22 cellular contexts compared by ENCODE assay signal in the genomic region with DNA sequence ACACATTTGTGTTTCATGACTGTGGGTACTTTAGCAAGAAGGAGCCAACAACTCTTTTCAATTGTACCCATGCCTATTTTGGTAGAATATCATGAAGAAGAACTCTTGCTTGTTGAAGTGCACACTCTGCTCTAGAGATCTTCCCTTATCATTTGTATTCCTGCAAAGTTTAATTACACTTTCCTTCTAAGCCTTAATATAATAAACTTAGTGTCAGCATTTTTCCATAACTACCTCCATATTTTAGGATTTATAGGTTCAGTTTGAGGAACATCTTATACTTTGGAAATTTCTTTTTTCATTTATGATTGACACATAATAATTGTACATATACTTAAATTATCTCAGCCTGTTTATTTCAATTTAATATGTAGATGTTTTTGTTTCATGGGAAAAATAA. TPM values are rescaled to one million over a fixed set of nuclear protein-coding genes. Genes with fewer than 3 reads are reported as not detected.
DNase-seq lines count a peak whose midpoint lies in the region; ATAC-seq, FAIRE-seq and TF ChIP-seq lines count a peak whose summit lies in the region.
"Had no signal": no experiment of that assay in that cellular context is flagged by ENCODE, and none has a peak within 500 bp of the region (broad histone marks: within the 10 kb centered on the region; RNA-seq: fewer than 3 reads in every experiment).

No MANE protein-coding gene starts in this region.

- H3K14ac ChIP-seq in IMR-90 (replicated peaks; ENCODE audit: low read depth, low read length) (no peak overlapping the region), H1 (ENCODE audit: insufficient read length) (no peak overlapping the region)

- H3K56ac ChIP-seq in IMR-90 (ENCODE audit: extremely low read depth, insufficient read depth, low read length) (no peak overlapping the region), H1 (replicated peaks; ENCODE audit: insufficient read length, low read depth, low read length) (no peak overlapping the region)

- H3K4me3 ChIP-seq in IMR-90 (ENCODE audit: insufficient read depth, low read depth, low read length) (no peak overlapping the region), H1 (ENCODE audit: extremely low read depth in 1 of 4, insufficient read depth in 2 of 4, low read depth in 3 of 4, low read length in 4 of 4) (no peak overlapping the region), kidney (ENCODE audit: low read length in 2 of 2) (no peak overlapping the region)
- H3K4me3 ChIP-seq: BLaER1 treated with 17β-estradiol and CSF1 and Interleukin-3, amounts not matched to agents 10 nM and 100 nM had no signal

- H2BK5ac ChIP-seq in IMR-90 (ENCODE audit: low read depth, low read length, poor library complexity, severe bottlenecking) (no peak overlapping the region), H1 (ENCODE audit: low read depth, low read length) (no peak overlapping the region)

- TF ChIP-seq POLR2A in IMR-90 (IDR thresholded peaks at IDR 0.05; ENCODE audit: low read depth, low read length) (no peak), H1 (IDR thresholded peaks at IDR 0.05; ENCODE audit: control extremely low read depth in 1 of 2, low read depth in 2 of 2, low read length in 2 of 2) (no peak)

- no peaks in the 10 kb centered on the region for H3K36me3 ChIP-seq in IMR-90 (ENCODE audit: control insufficient read depth, insufficient read depth, low read length)
- no peaks in the 10 kb centered on the region for H3K36me3 ChIP-seq in H1 (ENCODE audit: control insufficient read depth in 2 of 4, insufficient read depth in 4 of 4, low read length in 3 of 4)
- H3K36me3 ChIP-seq in kidney (ENCODE audit: control insufficient read depth in 1 of 2, insufficient read depth in 2 of 2, low read length in 2 of 2): no peaks in the 10 kb centered on the region
- H3K36me3 ChIP-seq: BE2C; BLaER1 treated with 17β-estradiol and CSF1 and Interleukin-3, amounts not matched to agents 10 nM and 100 nM had no signal

- H2BK12ac ChIP-seq in H1 (ENCODE audit: low read depth, low read length): no peak overlapping the region

- H3K79me1 ChIP-seq in IMR-90 (ENCODE audit: low read depth in 1 of 2, low read length in 2 of 2) (no peaks in the 10 kb centered on the region), H1 (ENCODE audit: low read depth, low read length) (no peaks in the 10 kb centered on the region)

- H2BK120ac ChIP-seq in IMR-90 (ENCODE audit: low read depth, low read length) (no peak overlapping the region), H1 (replicated peaks; ENCODE audit: low read depth, low read length) (no peak overlapping the region)

- H2AK9ac ChIP-seq in IMR-90 (replicated peaks; ENCODE audit: low read depth, low read length, poor library complexity): no peak overlapping the region

- BruUV-seq in IMR-90 (replicated peaks; lab: Mats Ljungman, UMichigan): no TSS peak

- H3K4me2 ChIP-seq in IMR-90 (ENCODE audit: low read depth, low read length): no peak overlapping the region
- no peak overlapping the region for H3K4me2 ChIP-seq in H1 (ENCODE audit: insufficient read depth in 1 of 2, low read depth in 2 of 2, low read length in 2 of 2)
- H3K4me2 ChIP-seq: BLaER1 treated with 17β-estradiol and CSF1 and Interleukin-3, amounts not matched to agents 10 nM and 100 nM had no signal

- H2BK20ac ChIP-seq in IMR-90 (ENCODE audit: low read depth, low read length) (no peak overlapping the region), H1 (ENCODE audit: low read length) (no peak overlapping the region)

- H4K91ac ChIP-seq in IMR-90 (ENCODE audit: insufficient read depth, low read depth, low read length) (no peak overlapping the region), H1 (replicated peaks; ENCODE audit: insufficient read length, low read length) (no peak overlapping the region)

- H4K5ac ChIP-seq in IMR-90 (ENCODE audit: low read depth, low read length): no peak overlapping the region
- no peak overlapping the region for H4K5ac ChIP-seq in H1 (ENCODE audit: insufficient read length, low read depth, low read length)

- POLR2A ChIA-PET in IMR-90 (lab: Charles Lee; ENCODE audit: unreplicated experiment) (no interaction called here), H1 (lab: Charles Lee; ENCODE audit: partially characterized antibody) (no interaction called here)

- H3K9me3 ChIP-seq in IMR-90 (ENCODE audit: control insufficient read depth, insufficient read depth, low read length): no peaks in the 10 kb centered on the region
- H3K9me3 ChIP-seq in H1 (ENCODE audit: insufficient read depth in 2 of 2, low read depth in 1 of 2, low read length in 1 of 2): no peaks in the 10 kb centered on the region
- H3K9me3 ChIP-seq in kidney (ENCODE audit: control insufficient read depth in 1 of 2, low read length in 2 of 2): no peaks in the 10 kb centered on the region
- H3K9me3 ChIP-seq: BE2C; BLaER1 treated with 17β-estradiol and CSF1 and Interleukin-3, amounts not matched to agents 10 nM and 100 nM had no signal

- intact Hi-C loops in IMR-90 (cut with micrococcal nuclease) (no loop called here), kidney (cut with DNase I) (no loop called here)

- no peak for DNase-seq in IMR-90
- no peak for DNase-seq in H1 (ENCODE audit: low read depth in 1 of 2, low spot score in 2 of 2)
- DNase-seq in kidney: no peak
- no peak for DNase-seq in DMS 273 treated with DMSO at 0.1 percent for 48 hours (lab: John Stamatoyannopoulos, UW)
- no peak for DNase-seq in urothelium cell line (ENCODE audit: low spot score)
- DNase-seq: BE2C; CD4-positive, alpha-beta T cell; CD8-positive, alpha-beta memory T cell; DMS53; DMS79 treated with DMSO at 0.1 percent for 48 hours; GF-D8; GOT3; H7; HCEC 1CT had no signal

- H3K9me1 ChIP-seq in IMR-90 (ENCODE audit: insufficient read depth, low read length): no peaks in the 10 kb centered on the region

- peak; percentile 45 for FAIRE-seq in H1 (lab: Jason Lieb, UNC)
- peak; percentile 21 for FAIRE-seq in kidney (lab: Jason Lieb, UNC)
- no peak for FAIRE-seq in urothelium cell line (lab: Jason Lieb, UNC)
- FAIRE-seq: GM12892 had no signal

- H4K20me1 ChIP-seq in IMR-90 (ENCODE audit: insufficient read depth, low read length) (no peaks in the 10 kb centered on the region), H1 (replicated peaks in 1 of 2; ENCODE audit: control insufficient read depth in 1 of 2, insufficient read depth in 2 of 2, low read length in 2 of 2) (no peaks in the 10 kb centered on the region)
- H4K20me1 ChIP-seq: BLaER1 treated with 17β-estradiol and CSF1 and Interleukin-3, amounts not matched to agents 10 nM and 100 nM had no signal

- H3K4ac ChIP-seq in IMR-90 (ENCODE audit: low read depth, low read length) (no peak overlapping the region), H1 (replicated peaks; ENCODE audit: insufficient read length, low read depth, low read length) (no peak overlapping the region)

- no peaks in the 10 kb centered on the region for H3K4me1 ChIP-seq in IMR-90 (ENCODE audit: control insufficient read depth, insufficient read depth, low read length)
- H3K4me1 ChIP-seq in H1 (replicated peaks in 1 of 4; ENCODE audit: control insufficient read depth in 3 of 4, insufficient read depth in 4 of 4, low read length in 3 of 4): no peaks in the 10 kb centered on the region
- H3K4me1 ChIP-seq in kidney (ENCODE audit: control insufficient read depth in 1 of 2, insufficient read depth in 1 of 2, low read depth in 1 of 2, low read length in 2 of 2): no peaks in the 10 kb centered on the region
- H3K4me1 ChIP-seq: BE2C; BLaER1 treated with 17β-estradiol and CSF1 and Interleukin-3, amounts not matched to agents 10 nM and 100 nM had no signal

- H2AFZ ChIP-seq in IMR-90 (replicated peaks; ENCODE audit: low read length, poor library complexity) (no peak overlapping the region), H1 (ENCODE audit: low read length) (no peak overlapping the region)

- H3K23ac ChIP-seq in IMR-90 (ENCODE audit: low read depth, low read length): no peak overlapping the region
- H3K23ac ChIP-seq in H1 (ENCODE audit: insufficient read length): no peak overlapping the region

- dilution Hi-C loops in IMR-90 (cut with HindIII; ENCODE audit: low sequenced_read_pairs, unreplicated experiment): no loop called here

- no peak for TF ChIP-seq EP300 in H1 (IDR thresholded peaks at IDR 0.05; ENCODE audit: borderline replicate concordance in 1 of 2, low read depth in 2 of 2, low read length in 2 of 2)

- H2AK5ac ChIP-seq in IMR-90 (ENCODE audit: low read depth, low read length) (no peak overlapping the region), H1 (ENCODE audit: low read depth, low read length) (no peak overlapping the region)

- H3K27ac ChIP-seq in IMR-90 (ENCODE audit: insufficient read depth, low read length) (no peak overlapping the region), H1 (ENCODE audit: low read depth, low read length) (no peak overlapping the region), kidney (ENCODE audit: low read depth in 2 of 2, low read length in 2 of 2) (no peak overlapping the region)
- H3K27ac ChIP-seq: BLaER1 treated with 17β-estradiol and CSF1 and Interleukin-3, amounts not matched to agents 10 nM and 100 nM had no signal

- CTCF ChIA-PET in IMR-90 (lab: Yijun Ruan, JAX): no interaction called here
- CTCF ChIA-PET in H1 (lab: Charles Lee; ENCODE audit: partially characterized antibody): no interaction called here

- in situ Hi-C loops in IMR-90 (cut with MboI; ENCODE audit: low sequenced_read_pairs): no loop called here

- no peaks in the 10 kb centered on the region for H3K23me2 ChIP-seq in H1 (ENCODE audit: low read depth, low read length)

- H4K8ac ChIP-seq in IMR-90 (ENCODE audit: low read depth in 2 of 2, low read length in 2 of 2) (no peak overlapping the region), H1 (ENCODE audit: extremely low read depth, insufficient read depth, low read length) (no peak overlapping the region)

- H3K9ac ChIP-seq in IMR-90 (ENCODE audit: low read depth, low read length) (no peak overlapping the region), H1 (replicated peaks in 1 of 4; ENCODE audit: extremely low read depth in 1 of 4, low read depth in 3 of 4, low read length in 3 of 4) (no peak overlapping the region), kidney (ENCODE audit: low read length in 2 of 2) (no peak overlapping the region)
- H3K9ac ChIP-seq: BLaER1 treated with 17β-estradiol and CSF1 and Interleukin-3, amounts not matched to agents 10 nM and 100 nM had no signal

- TF ChIP-seq CTCF in IMR-90 (conservative IDR thresholded peaks at IDR 0.05; ENCODE audit: low read depth, low read length) (no peak), H1 (IDR thresholded peaks at IDR 0.05; ENCODE audit: control extremely low read depth in 1 of 3, insufficient read depth in 1 of 3, low read depth in 1 of 3, low read length in 3 of 3) (no peak), kidney (IDR thresholded peaks at IDR 0.05; ENCODE audit: borderline replicate concordance, extremely low read depth, insufficient read depth) (no peak)

- no peak for ATAC-seq in IMR-90 (ENCODE audit: low read depth)
- no peak for ATAC-seq in HG02981 (IDR thresholded peaks at IDR 0.05; ENCODE audit: unreplicated experiment)

- no peak overlapping the region for H2BK15ac ChIP-seq in IMR-90 (ENCODE audit: low read depth, low read length)
- H2BK15ac ChIP-seq in H1 (ENCODE audit: low read length): no peak overlapping the region

- H3K27me3 ChIP-seq in IMR-90 (ENCODE audit: control insufficient read depth, insufficient read depth, low read length): no peaks in the 10 kb centered on the region
- no peaks in the 10 kb centered on the region for H3K27me3 ChIP-seq in H1 (replicated peaks in 1 of 4; ENCODE audit: control insufficient read depth in 3 of 4, extremely low read depth in 1 of 4, insufficient read depth in 3 of 4, low read length in 3 of 4)
- H3K27me3 ChIP-seq: BE2C had no signal

- TF ChIP-seq RAD21 in IMR-90 (IDR thresholded peaks at IDR 0.05; ENCODE audit: low read length): no peak
- no peak for TF ChIP-seq RAD21 in H1 (IDR thresholded peaks at IDR 0.05 in 1 of 2, conservative IDR thresholded peaks at IDR 0.05 in 1 of 2; ENCODE audit: low read depth in 2 of 2, low read length in 2 of 2)

- H3K18ac ChIP-seq in IMR-90 (ENCODE audit: low read depth, low read length) (no peak overlapping the region), H1 (ENCODE audit: extremely low read depth, low read length) (no peak overlapping the region)

- H3K79me2 ChIP-seq in H1 (ENCODE audit: control insufficient read depth in 1 of 2, insufficient read depth in 2 of 2, low read length in 2 of 2): no peaks in the 10 kb centered on the region

RNA-seq across cellular contexts. Expression of a gene that starts 19.1 kb away (rescaled TPM):
- total RNA-seq in IMR-90 (2012; rRNA removed) (not detected in 2 replicates), kidney (not detected)
- polyA plus RNA-seq in IMR-90 (2012; rRNA removed) (not detected in 2 replicates), H1 (2011; rRNA removed) (not detected in 2 replicates), kidney (ENCODE audit: insufficient read depth, low read depth, low replicate concordance) (not detected)
- polyA plus RNA-seq in IMR-90 (2012; cell fraction: cytosol; rRNA removed): not detected in 2 replicates
- not detected in 2 replicates for polyA plus RNA-seq in IMR-90 (2012; cell fraction: nucleus; rRNA removed; ENCODE audit: low replicate concordance)
- total RNA-seq in H1 (2021; fragmentation: NEBNext Ultra II Directional; extraction: Animal tissue kit (Norgen Biotek cat#: 25700)): not detected in 2 replicates
- not detected for polyA plus RNA-seq in H1 (2011; cell fraction: cytosol; rRNA removed)
- not detected for polyA plus RNA-seq in H1 (2011; cell fraction: nucleus; rRNA removed)
- not detected in 4 replicates for polyA plus RNA-seq in H1 (2012, experiment 1 of 2)
- not detected for polyA plus RNA-seq in H1 (2012, experiment 2 of 2)
- polyA plus RNA-seq in H1 (2013, experiment 1 of 2): not detected
- polyA plus RNA-seq in H1 (2013, experiment 2 of 2): not detected
- not detected in 2 replicates for polyA minus RNA-seq in H1 (2011; rRNA and poly(A)+ RNA removed)
- polyA minus RNA-seq in H1 (2011; cell fraction: cytosol; rRNA and poly(A)+ RNA removed): not detected
- polyA minus RNA-seq in H1 (2011; cell fraction: nucleus; rRNA and poly(A)+ RNA removed): not detected
- total RNA-seq: A172; CD4-positive, alpha-beta T cell; CD8-positive, alpha-beta memory T cell; Daoy; G401; H7 had no signal
- polyA plus RNA-seq: AG04450; CD14-positive monocyte; CD8-positive, alpha-beta memory T cell had no signal
